ENCODE assay signal across 22 cellular contexts in the genomic region with DNA sequence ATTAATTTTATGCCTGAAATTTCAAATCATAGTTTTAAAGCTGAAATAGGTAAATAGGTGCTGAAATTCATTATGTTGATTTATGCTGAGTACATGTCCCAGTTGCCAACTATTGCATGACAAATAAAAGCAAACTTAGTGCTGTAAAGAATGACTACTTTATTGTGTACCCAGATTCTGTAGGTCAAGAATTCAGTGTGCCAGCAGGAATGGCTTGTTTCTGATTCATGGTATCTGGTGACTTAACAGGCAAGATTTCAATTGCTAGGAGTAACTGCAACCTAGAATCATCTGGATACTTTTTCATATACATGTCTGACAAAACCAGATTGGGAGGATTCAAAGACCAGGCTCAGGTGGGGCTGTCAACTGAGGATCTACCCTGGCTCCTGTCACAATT.
DNase-seq lines count a peak whose midpoint lies in the region; ATAC-seq and TF ChIP-seq lines count a peak whose summit lies in the region.
"Had no signal": no experiment of that assay in that cellular context is flagged by ENCODE, and none has a peak within 500 bp of the region (broad histone marks: within the 10 kb centered on the region; RNA-seq: fewer than 3 reads in every experiment).

No MANE protein-coding gene starts in this region.

- H3K4me3 ChIP-seq in IMR-90 (ENCODE audit: insufficient read depth, low read depth, low read length) (no peak overlapping the region), mammary epithelial cell (replicated peaks in 1 of 3; ENCODE audit: insufficient read depth in 1 of 3, low read depth in 2 of 3, low read length in 3 of 3) (no peak overlapping the region), foreskin fibroblast (ENCODE audit: low read depth in 1 of 2, low read length in 2 of 2) (no peak overlapping the region), smooth muscle cell (no peak overlapping the region), Peyer's patch (no peak overlapping the region)
- H3K4me3 ChIP-seq: dorsolateral prefrontal cortex, lung, right lobe of liver had no signal

- no peaks in the 10 kb centered on the region for H4K20me1 ChIP-seq in IMR-90 (ENCODE audit: insufficient read depth, low read length)
- H4K20me1 ChIP-seq in mammary epithelial cell (ENCODE audit: insufficient read depth, low read length): no peaks in the 10 kb centered on the region
- no peaks in the 10 kb centered on the region for H4K20me1 ChIP-seq in smooth muscle cell (ENCODE audit: low read depth)

- H3K36me3 ChIP-seq in IMR-90 (ENCODE audit: control insufficient read depth, insufficient read depth, low read length): no peaks in the 10 kb centered on the region
- H3K36me3 ChIP-seq in mammary epithelial cell (ENCODE audit: insufficient read depth, low read length): no peaks in the 10 kb centered on the region
- no peaks in the 10 kb centered on the region for H3K36me3 ChIP-seq in smooth muscle cell (ENCODE audit: low read depth)
- H3K36me3 ChIP-seq in Peyer's patch: no peaks in the 10 kb centered on the region
- H3K36me3 ChIP-seq: right lobe of liver had no signal

- peak overlapping the region; percentile 84; the same call in 1 of the 2 replicates for H3K18ac ChIP-seq in IMR-90 (ENCODE audit: low read depth, low read length)

- dilution Hi-C loops in IMR-90 (cut with HindIII; ENCODE audit: low sequenced_read_pairs, unreplicated experiment): no loop called here
- dilution Hi-C loops in mammary epithelial cell (cut with HindIII; ENCODE audit: low sequenced_read_pairs): loop anchor here (5.0 kb wide), 1 partner anchor 73 kb away; no protein-coding TSS in a partner anchor

- H3K9me3 ChIP-seq in IMR-90 (ENCODE audit: control insufficient read depth, insufficient read depth, low read length) (no peaks in the 10 kb centered on the region), mammary epithelial cell (replicated peaks; ENCODE audit: insufficient read depth, low read length) (peaks cover 3% of the 10 kb centered on the region), smooth muscle cell (replicated peaks; ENCODE audit: low read depth) (no peaks in the 10 kb centered on the region), Peyer's patch (no peaks in the 10 kb centered on the region)
- H3K9me3 ChIP-seq: right lobe of liver had no signal

- in situ Hi-C loops in IMR-90 (cut with MboI; ENCODE audit: low sequenced_read_pairs) (no loop called here), mammary epithelial cell (cut with MboI; ENCODE audit: low sequenced_read_pairs in 2 of 2) (loop anchor here in 1 of 2 donors (5.0 kb wide), 1 partner anchor 73 kb away; no protein-coding TSS in a partner anchor)

- H3K14ac ChIP-seq in IMR-90 (replicated peaks; ENCODE audit: low read depth, low read length): 0 out of 2 replicates have a peak overlapping the region, but pooled peaks have one; percentile 25

- no peak for TF ChIP-seq CTCF in IMR-90 (conservative IDR thresholded peaks at IDR 0.05; ENCODE audit: low read depth, low read length)
- TF ChIP-seq CTCF in mammary epithelial cell (conservative IDR thresholded peaks at IDR 0.05 in 1 of 2, IDR thresholded peaks at IDR 0.05 in 1 of 2; ENCODE audit: extremely low read depth in 1 of 2, insufficient read depth in 1 of 2, low read depth in 1 of 2, low read length in 2 of 2): no peak
- no peak for TF ChIP-seq CTCF in foreskin fibroblast (IDR thresholded peaks at IDR 0.05; ENCODE audit: low read depth, low read length)
- TF ChIP-seq CTCF in smooth muscle cell (IDR thresholded peaks at IDR 0.05; ENCODE audit: borderline replicate concordance, insufficient read depth, poor library complexity, severe bottlenecking): no peak
- TF ChIP-seq CTCF in Peyer's patch (IDR thresholded peaks at IDR 0.05): no peak

- no peak for TF ChIP-seq RAD21 in IMR-90 (IDR thresholded peaks at IDR 0.05; ENCODE audit: low read length)

- TF ChIP-seq POLR2A in IMR-90 (IDR thresholded peaks at IDR 0.05; ENCODE audit: low read depth, low read length): no peak
- no peak for TF ChIP-seq POLR2A in Peyer's patch (IDR thresholded peaks at IDR 0.05)

- no peak overlapping the region; the same call in 1 of the 2 replicates for H3K4ac ChIP-seq in IMR-90 (ENCODE audit: low read depth, low read length)

- H2AFZ ChIP-seq in IMR-90 (replicated peaks; ENCODE audit: low read length, poor library complexity): no peak overlapping the region
- H2AFZ ChIP-seq in mammary epithelial cell (ENCODE audit: low read depth, low read length): peak overlapping the region; percentile 25
- no peak overlapping the region for H2AFZ ChIP-seq in smooth muscle cell (ENCODE audit: low read depth)

- H3K79me1 ChIP-seq in IMR-90 (ENCODE audit: low read depth in 1 of 2, low read length in 2 of 2): no peaks in the 10 kb centered on the region

- ATAC-seq in IMR-90 (ENCODE audit: low read depth): no peak
- ATAC-seq in HG02852 (IDR thresholded peaks at IDR 0.05; ENCODE audit: unreplicated experiment): no peak
- ATAC-seq: right lobe of liver, SK-N-SH treated with all-trans-retinoic acid at 6 μM for 48 hours, WTC11 had no signal

- no peaks in the 10 kb centered on the region for H3K27me3 ChIP-seq in IMR-90 (ENCODE audit: control insufficient read depth, insufficient read depth, low read length)
- H3K27me3 ChIP-seq in mammary epithelial cell (ENCODE audit: insufficient read depth, low read length): no peaks in the 10 kb centered on the region
- H3K27me3 ChIP-seq in smooth muscle cell (ENCODE audit: low read depth): no peaks in the 10 kb centered on the region
- no peaks in the 10 kb centered on the region for H3K27me3 ChIP-seq in Peyer's patch
- H3K27me3 ChIP-seq: dorsolateral prefrontal cortex, right lobe of liver had no signal

- peak overlapping the region; percentile 61; the same call in 1 of the 2 replicates for H2AK5ac ChIP-seq in IMR-90 (ENCODE audit: low read depth, low read length)

- intact Hi-C loops in IMR-90 (cut with micrococcal nuclease): no loop called here
- intact Hi-C loops in mammary epithelial cell (cut with micrococcal nuclease): loop anchor here (1.0 kb wide), 3 partner anchors 48 to 75 kb away; no protein-coding TSS in a partner anchor

- H3K9ac ChIP-seq in IMR-90 (ENCODE audit: low read depth, low read length): no peak overlapping the region
- no peak overlapping the region for H3K9ac ChIP-seq in mammary epithelial cell (ENCODE audit: insufficient read depth, low read length)
- no peak overlapping the region for H3K9ac ChIP-seq in smooth muscle cell (ENCODE audit: low read depth)

- H3K27ac ChIP-seq in IMR-90 (ENCODE audit: insufficient read depth, low read length) (no peak overlapping the region), mammary epithelial cell (ENCODE audit: insufficient read depth, low read depth, low read length) (peak overlapping the region; percentile 98), smooth muscle cell (ENCODE audit: low read depth) (peak overlapping the region; percentile 100), Peyer's patch (no peak overlapping the region)
- H3K27ac ChIP-seq: dorsolateral prefrontal cortex, right lobe of liver had no signal

- POLR2A ChIA-PET in IMR-90 (lab: Charles Lee; ENCODE audit: unreplicated experiment): no interaction called here

- CTCF ChIA-PET in IMR-90 (lab: Yijun Ruan, JAX) (no interaction called here), mammary epithelial cell (lab: Charles Lee; ENCODE audit: low non-redundant PET) (no interaction called here)

- H3K23ac ChIP-seq in IMR-90 (ENCODE audit: low read depth, low read length): no peak overlapping the region

- no peak overlapping the region for H2BK15ac ChIP-seq in IMR-90 (ENCODE audit: low read depth, low read length)

- no peaks in the 10 kb centered on the region for H3K79me2 ChIP-seq in mammary epithelial cell (ENCODE audit: insufficient read depth, low read length)
- no peaks in the 10 kb centered on the region for H3K79me2 ChIP-seq in smooth muscle cell (ENCODE audit: low read depth)

- H2AK9ac ChIP-seq in IMR-90 (replicated peaks; ENCODE audit: low read depth, low read length, poor library complexity): no peak overlapping the region

- H2BK20ac ChIP-seq in IMR-90 (ENCODE audit: low read depth, low read length): 0 out of 2 replicates have a peak overlapping the region, but pooled peaks have one; percentile 39

- H4K5ac ChIP-seq in IMR-90 (ENCODE audit: low read depth, low read length): peak overlapping the region; percentile 91; the same call in 1 of the 2 replicates

- H2BK120ac ChIP-seq in IMR-90 (ENCODE audit: low read depth, low read length): no peak overlapping the region; the same call in 1 of the 2 replicates

- peak overlapping the region; percentile 79 for H2BK5ac ChIP-seq in IMR-90 (ENCODE audit: low read depth, low read length, poor library complexity, severe bottlenecking)

- peaks cover 4% of the 10 kb centered on the region for H3F3A ChIP-seq in smooth muscle cell (ENCODE audit: low read depth)

- no peak overlapping the region for H3K56ac ChIP-seq in IMR-90 (ENCODE audit: extremely low read depth, insufficient read depth, low read length)

- no peaks in the 10 kb centered on the region for H3K9me1 ChIP-seq in IMR-90 (ENCODE audit: insufficient read depth, low read length)

- DNase-seq in IMR-90: peak; percentile 47
- peak; percentile 85 for DNase-seq in mammary epithelial cell
- DNase-seq in foreskin fibroblast: peak; percentile 74 to 82
- DNase-seq in smooth muscle cell (lab: John Stamatoyannopoulos, UW; ENCODE audit: unreplicated experiment): no peak
- no peak for DNase-seq in GM03348 (ENCODE audit: low spot score)
- DNase-seq in Peyer's patch: no peak
- DNase-seq: anterior cingulate cortex; CD4-positive, alpha-beta T cell; DMS 273 treated with DMSO at 0.1 percent for 48 hours; dorsolateral prefrontal cortex; NCI-H1105; NCI-H2029; NCI-H226; NCI-H748 treated with DMSO at 0.1 percent for 48 hours; right lobe of liver; stimulated activated CD8-positive, alpha-beta memory T cell treated with anti-CD3 and anti-CD28 coated beads, Interleukin-4, amount 100 ng/mL, for 48 hours; T-helper 2 cell; trophoblast cell had no signal

- peak overlapping the region; percentile 32; the same call in 1 of the 2 replicates for H4K91ac ChIP-seq in IMR-90 (ENCODE audit: insufficient read depth, low read depth, low read length)

- BruUV-seq in IMR-90 (replicated peaks; lab: Mats Ljungman, UMichigan) (no TSS peak), mammary epithelial cell (replicated peaks; lab: Mats Ljungman, UMichigan) (no TSS peak)

- H4K8ac ChIP-seq in IMR-90 (ENCODE audit: low read depth in 2 of 2, low read length in 2 of 2): peak overlapping the region; percentile 38 to 40; a peak in 1 of 4 replicates

- peaks cover 2% of the 10 kb centered on the region; the same call in 1 of the 2 replicates for H3K4me1 ChIP-seq in IMR-90 (ENCODE audit: control insufficient read depth, insufficient read depth, low read length)
- peaks cover 41% of the 10 kb centered on the region for H3K4me1 ChIP-seq in mammary epithelial cell (ENCODE audit: insufficient read depth, low read length)
- H3K4me1 ChIP-seq in smooth muscle cell (ENCODE audit: low read depth): peaks cover 9% of the 10 kb centered on the region
- no peaks in the 10 kb centered on the region for H3K4me1 ChIP-seq in Peyer's patch
- H3K4me1 ChIP-seq: right lobe of liver had no signal

- H3K4me2 ChIP-seq in IMR-90 (ENCODE audit: low read depth, low read length): no peak overlapping the region
- H3K4me2 ChIP-seq in mammary epithelial cell (ENCODE audit: insufficient read depth, low read depth, low read length): no peak overlapping the region
- H3K4me2 ChIP-seq in smooth muscle cell: no peak overlapping the region

Comparison
In these comparisons a context has a peak if more than half of its experiments do, and no peak if none do; other contexts are left out.
1. DNase-seq: peak in IMR-90 (single experiment), mammary epithelial cell (single experiment) and foreskin fibroblast (2 of 2); none in smooth muscle cell (single experiment), GM03348 (single experiment) and Peyer's patch (0 of 3).
2. H3K27ac ChIP-seq: peak in mammary epithelial cell (single experiment) and smooth muscle cell (single experiment); none in IMR-90 (single experiment) and Peyer's patch (0 of 4).